In the genomic region with DNA sequence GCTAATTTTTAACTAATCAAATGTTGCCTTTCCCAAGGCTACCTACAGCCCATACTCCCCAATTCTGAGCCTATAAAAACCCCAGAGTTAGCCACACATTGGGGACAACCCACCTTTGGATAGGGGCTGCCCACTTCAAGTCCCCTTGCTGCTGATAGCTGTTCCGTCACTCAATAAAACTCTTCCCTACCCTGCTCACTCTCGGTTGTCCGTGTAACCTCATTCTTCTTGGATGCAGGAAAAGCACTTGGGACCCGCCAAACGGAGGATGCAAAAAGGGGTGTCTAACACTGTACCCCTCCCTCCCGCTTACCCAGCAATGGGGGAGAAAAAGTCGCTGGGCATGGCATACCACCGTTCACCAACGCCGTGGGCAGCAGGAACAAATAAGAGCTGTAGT, we compare ENCODE assay signal across 24 cellular contexts. TPM values are rescaled to one million over a fixed set of nuclear protein-coding genes. Genes with fewer than 3 reads are reported as not detected.
DNase-seq lines count a peak whose midpoint lies in the region; ATAC-seq and TF ChIP-seq lines count a peak whose summit lies in the region.
"Had no signal": no experiment of that assay in that cellular context is flagged by ENCODE, and none has a peak within 500 bp of the region (broad histone marks: within the 10 kb centered on the region; RNA-seq: fewer than 3 reads in every experiment).

No MANE protein-coding gene starts in this region.

- no peak for ATAC-seq in Right ventricle myocardium inferior
- no peak for ATAC-seq in GM21381 (IDR thresholded peaks at IDR 0.05; ENCODE audit: unreplicated experiment)
- ATAC-seq: activated T-cell treated with anti-CD3 and anti-CD28 coated beads, Interleukin-2, amount 50 U/mL, for 4 hours; left lung; T-cell; upper lobe of right lung had no signal

- intact Hi-C loops in Right ventricle myocardium inferior (cut with DNase I), result no loop called here

- DNase-seq in right atrium auricular region (ENCODE audit: low spot score) (no peak), Right ventricle myocardium inferior (ENCODE audit: missing footprints) (no peak), endothelial cell (ENCODE audit: low spot score) (no peak), osteoblast (ENCODE audit: insufficient read length, low spot score, missing footprints) (no peak), NCI-H2196 treated with DMSO at 0.1 percent for 48 hours (lab: John Stamatoyannopoulos, UW; ENCODE audit: unreplicated experiment) (no peak), mucosa of gallbladder (ENCODE audit: low spot score) (no peak), GM13977 (ENCODE audit: low spot score) (no peak)
- DNase-seq: activated CD8-positive, alpha-beta memory T cell treated with anti-CD3 and anti-CD28 coated beads for 24 hours; activated naive CD4-positive, alpha-beta T cell treated with anti-CD3 and anti-CD28 coated beads, Interleukin-2, amount 10 ng/mL, durations not matched to agents 7 days and 5 days; activated T-cell treated with anti-CD3 and anti-CD28 coated beads, Interleukin-2, amount 50 U/mL, for 4 hours; BE2C; effector CD8-positive, alpha-beta T cell; left lung; NCI-H1092; NCI-H2029; NCI-H446; SIG-M5; stimulated activated CD4-positive, alpha-beta T cell treated with anti-CD3 and anti-CD28 coated beads, Interleukin-4, amount 100 ng/mL, for 24 hours; T-cell; upper lobe of right lung had no signal

- H3K36me3 Mint-ChIP-seq in endothelial cell (ENCODE audit: low read depth, unreplicated experiment), result peaks cover 10% of the 10 kb centered on the region

- H3K4me2 ChIP-seq in osteoblast (ENCODE audit: insufficient read depth, low read length), result no peak overlapping the region

- no peaks in the 10 kb centered on the region for H3K9me3 ChIP-seq in right atrium auricular region
- no peaks in the 10 kb centered on the region for H3K9me3 ChIP-seq in osteoblast (ENCODE audit: low read depth, low read length)
- H3K9me3 ChIP-seq: BE2C, left lung, prostate gland, upper lobe of right lung had no signal

- no peak overlapping the region for H3K4me3 Mint-ChIP-seq in endothelial cell (ENCODE audit: unreplicated experiment)
- H3K4me3 Mint-ChIP-seq: activated naive CD4-positive, alpha-beta T cell treated with anti-CD3 and anti-CD28 coated beads, Interleukin-2, amount 10 ng/mL, durations not matched to agents 7 days and 5 days; activated T-cell treated with anti-CD3 and anti-CD28 coated beads, Interleukin-2, amount 50 U/mL, for 4 hours; stimulated activated naive CD8-positive, alpha-beta T cell treated with anti-CD3 and anti-CD28 coated beads, Interleukin-15, Interleukin-2, amounts not matched to agents 100 ng/mL and 50 ng/mL, for 24 hours; T-cell had no signal

- H2AFZ ChIP-seq in osteoblast (ENCODE audit: low read length), result no peak overlapping the region

- in situ Hi-C loops in GM13977 (cut with MboI; ENCODE audit: low pct_unique_long_range_greater_than_20kb, low sequenced_read_pairs, unreplicated experiment), result no loop called here

- peaks cover 29% of the 10 kb centered on the region for H3K4me1 Mint-ChIP-seq in endothelial cell (ENCODE audit: unreplicated experiment)

- H3K27me3 Mint-ChIP-seq in endothelial cell (ENCODE audit: unreplicated experiment), result no peaks in the 10 kb centered on the region
- H3K27me3 Mint-ChIP-seq: activated naive CD4-positive, alpha-beta T cell treated with anti-CD3 and anti-CD28 coated beads, Interleukin-2, amount 10 ng/mL, durations not matched to agents 7 days and 5 days; stimulated activated naive CD8-positive, alpha-beta T cell treated with anti-CD3 and anti-CD28 coated beads, Interleukin-15, Interleukin-2, amounts not matched to agents 100 ng/mL and 50 ng/mL, for 24 hours; T-cell had no signal

- TF ChIP-seq CTCF in right atrium auricular region (IDR thresholded peaks at IDR 0.05), result no peak
- no peak for TF ChIP-seq CTCF in endothelial cell (IDR thresholded peaks at IDR 0.05; ENCODE audit: unreplicated experiment)
- TF ChIP-seq CTCF in osteoblast (IDR thresholded peaks at IDR 0.05; ENCODE audit: extremely low read depth, low read depth, low read length), result no peak
- no peak for TF ChIP-seq CTCF in GM13977 (IDR thresholded peaks at IDR 0.05; ENCODE audit: extremely low read depth, insufficient read depth, missing control alignments)

- H3K27ac ChIP-seq in right atrium auricular region, result peak overlapping the region; percentile 82 to 85
- peak overlapping the region; percentile 99 for H3K27ac ChIP-seq in osteoblast (ENCODE audit: low read depth, low read length)
- H3K27ac ChIP-seq: HL-60, prostate gland, upper lobe of right lung had no signal

- peaks cover 0 to 69% of the 10 kb centered on the region in 2 donors for H3K4me1 ChIP-seq in right atrium auricular region
- H3K4me1 ChIP-seq in osteoblast (ENCODE audit: insufficient read depth, low read length), result peaks cover 37% of the 10 kb centered on the region
- H3K4me1 ChIP-seq: BE2C, prostate gland had no signal

- no peaks in the 10 kb centered on the region for H3K27me3 ChIP-seq in right atrium auricular region
- H3K27me3 ChIP-seq in osteoblast (ENCODE audit: insufficient read depth, low read length), result no peaks in the 10 kb centered on the region
- H3K27me3 ChIP-seq: BE2C, left lung, upper lobe of right lung had no signal

- H3K36me3 ChIP-seq in right atrium auricular region (peaks cover 3% of the 10 kb centered on the region), osteoblast (ENCODE audit: insufficient read depth, low read length) (peaks cover 28% of the 10 kb centered on the region)
- H3K36me3 ChIP-seq: prostate gland had no signal

- H3K9me3 Mint-ChIP-seq in endothelial cell (ENCODE audit: unreplicated experiment), result no peaks in the 10 kb centered on the region
- H3K9me3 Mint-ChIP-seq: activated naive CD4-positive, alpha-beta T cell treated with anti-CD3 and anti-CD28 coated beads, Interleukin-2, amount 10 ng/mL, durations not matched to agents 7 days and 5 days; activated T-cell treated with anti-CD3 and anti-CD28 coated beads, Interleukin-2, amount 50 U/mL, for 4 hours; stimulated activated naive CD8-positive, alpha-beta T cell treated with anti-CD3 and anti-CD28 coated beads, Interleukin-15, Interleukin-2, amounts not matched to agents 100 ng/mL and 50 ng/mL, for 24 hours; T-cell had no signal

- peaks cover 5% of the 10 kb centered on the region for H4K20me1 ChIP-seq in osteoblast (ENCODE audit: insufficient read depth, low read length)

- H3K4me3 ChIP-seq in right atrium auricular region, result no peak overlapping the region
- no peak overlapping the region for H3K4me3 ChIP-seq in osteoblast (ENCODE audit: insufficient read depth, low read length)
- H3K4me3 ChIP-seq: left lung, prostate gland, upper lobe of right lung had no signal

- peaks cover 92% of the 10 kb centered on the region for H3K79me2 ChIP-seq in osteoblast (ENCODE audit: insufficient read depth, low read length)

- H3K27ac Mint-ChIP-seq in endothelial cell (ENCODE audit: unreplicated experiment), result peak overlapping the region; percentile 12
- H3K27ac Mint-ChIP-seq: stimulated activated naive CD8-positive, alpha-beta T cell treated with anti-CD3 and anti-CD28 coated beads, Interleukin-15, Interleukin-2, amounts not matched to agents 100 ng/mL and 50 ng/mL, for 24 hours had no signal

RNA-seq across cellular contexts. Expression of gene IWS1, which starts 12.2 kb away (rescaled TPM):
- total RNA-seq in right atrium auricular region (10 to 100 TPM; 43.3 to 46.4 TPM), Right ventricle myocardium inferior (53.0 TPM), endothelial cell (ENCODE audit: unreplicated experiment) (50.5 TPM), osteoblast (28.3 and 36.6 TPM in 2 replicates), mucosa of gallbladder (37.7 TPM)

RNA-seq across cellular contexts. Expression of gene MYO7B, which starts 21.4 kb away (rescaled TPM):
- total RNA-seq in right atrium auricular region (under 1 TPM; 0.52 to 0.67 TPM), Right ventricle myocardium inferior (0.46 TPM), endothelial cell (ENCODE audit: unreplicated experiment) (0.90 TPM), osteoblast (under 0.01 TPM in 2 replicates), mucosa of gallbladder (125 TPM)

Comparison
In these comparisons a context has a peak if more than half of its experiments do, and no peak if none do; other contexts are left out.
1. RNA of gene MYO7B, which starts 21.4 kb away (total RNA-seq): 125 TPM in mucosa of gallbladder (single experiment); 0.90 TPM in endothelial cell (single experiment), 0.52 to 0.67 TPM in right atrium auricular region, 0.46 TPM in Right ventricle myocardium inferior (single experiment) and under 0.01 TPM in osteoblast; every median in the first group is over 10 times any median in the second.